8 cellular contexts compared by ENCODE assay signal in the genomic region with DNA sequence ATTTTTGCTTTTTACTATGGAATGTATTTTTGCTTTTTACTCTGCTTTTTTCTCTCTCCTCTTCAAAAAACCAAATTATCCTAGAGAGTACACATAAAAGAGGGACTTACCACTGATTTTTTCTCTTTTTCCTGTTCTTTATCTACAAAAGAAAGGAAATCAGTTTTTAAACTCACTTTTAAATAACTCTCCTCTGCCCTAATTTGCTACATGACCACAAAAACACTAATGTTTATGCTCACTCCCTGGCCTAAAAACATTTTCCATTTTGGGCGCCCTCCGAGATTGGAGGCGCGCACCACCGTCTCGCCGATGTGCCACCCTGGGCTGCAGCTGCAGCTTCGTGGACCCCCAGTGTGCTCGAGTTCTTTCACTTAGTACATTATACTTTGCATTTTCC. TPM values are rescaled to one million over a fixed set of nuclear protein-coding genes. Genes with fewer than 3 reads are reported as not detected.
DNase-seq lines count a peak whose midpoint lies in the region; ATAC-seq and TF ChIP-seq lines count a peak whose summit lies in the region.

No MANE protein-coding gene starts in this region.

- intact Hi-C loops in Calu3 (cut with micrococcal nuclease; ENCODE audit: unreplicated experiment) = no loop called here
- intact Hi-C loops in prostate gland (cut with DNase I) = no loop called here
- intact Hi-C loops in sciatic nerve (cut with DNase I) = no loop called here

- H3K4me1 Mint-ChIP-seq in Calu3 (ENCODE audit: low read depth, unreplicated experiment) (peaks cover 44% of the 10 kb centered on the region), T-cell (peaks cover 53 to 66% (median 56%) of the 10 kb centered on the region in 3 donors)

- peaks cover 81% of the 10 kb centered on the region for H3K36me3 Mint-ChIP-seq in Calu3 (ENCODE audit: insufficient read depth, unreplicated experiment)
- peaks cover 3% of the 10 kb centered on the region for H3K36me3 Mint-ChIP-seq in T-cell

- ATAC-seq in T-cell (replicated peaks in 1 of 4) (no peak), sciatic nerve (no peak), HG02763 (IDR thresholded peaks at IDR 0.05; ENCODE audit: unreplicated experiment) (no peak)

- CTCF ChIA-PET in Calu3 (lab: Charles Lee) (no interaction called here), T-cell (lab: Charles Lee) (interaction anchor here in 1 of 2 donors (1.2 kb wide), 1 partner anchor 30 kb away, joined by 4 read pairs; no protein-coding TSS in a partner anchor)

- H3K4me3 Mint-ChIP-seq in Calu3 (ENCODE audit: low read depth, unreplicated experiment) (peak overlapping the region; percentile 77), T-cell (peak overlapping the region; percentile 73 to 78 (median 78))

- BruUV-seq in Calu3 (replicated peaks; lab: Mats Ljungman, UMichigan) = no TSS peak

- H3K4me3 ChIP-seq in fibroblast of mammary gland (ENCODE audit: control insufficient read depth, low read depth, low read length) = peak overlapping the region; percentile 71
- H3K4me3 ChIP-seq in prostate gland = peak overlapping the region; percentile 59 to 77

- H3K27ac Mint-ChIP-seq in Calu3 (ENCODE audit: unreplicated experiment) = peak overlapping the region; percentile 69
- peak overlapping the region; percentile 92 to 94 for H3K27ac Mint-ChIP-seq in T-cell

- TF ChIP-seq POLR2A in prostate gland (IDR thresholded peaks at IDR 0.05) = no peak

- WGBS in prostate gland = 66% methylated on average over 9 of the region's 9 CpGs

- H3K9me3 Mint-ChIP-seq in Calu3 (ENCODE audit: low read depth, unreplicated experiment) = no peaks in the 10 kb centered on the region
- no peaks in the 10 kb centered on the region for H3K9me3 Mint-ChIP-seq in T-cell

- DNase-seq in Calu3 (no peak), T-cell (no peak), fibroblast of mammary gland (ENCODE audit: low read depth) (no peak), prostate gland (ENCODE audit: low spot score) (no peak), T1000 (lab: John Stamatoyannopoulos, UW) (no peak), sciatic nerve (ENCODE audit: low spot score) (no peak), DMS153 treated with DMSO at 0.1 percent for 48 hours (lab: John Stamatoyannopoulos, UW; ENCODE audit: unreplicated experiment) (no peak)

- H3K27me3 Mint-ChIP-seq in Calu3 (ENCODE audit: unreplicated experiment) (no peaks in the 10 kb centered on the region), T-cell (no peaks in the 10 kb centered on the region)

- H3K4me1 ChIP-seq in prostate gland (replicated peaks) = no peaks in the 10 kb centered on the region

- POLR2A ChIA-PET in T-cell (lab: Charles Lee) = no interaction called here

- H3K9me3 ChIP-seq in prostate gland = no peaks in the 10 kb centered on the region

- no peaks in the 10 kb centered on the region for H3K36me3 ChIP-seq in prostate gland

- H3K27ac ChIP-seq in prostate gland = peak overlapping the region; percentile 93 to 95

- no peaks in the 10 kb centered on the region for H3K27me3 ChIP-seq in prostate gland (replicated peaks; ENCODE audit: insufficient read depth)

- TF ChIP-seq CTCF in Calu3 (IDR thresholded peaks at IDR 0.05; ENCODE audit: unreplicated experiment) = no peak
- no peak for TF ChIP-seq CTCF in fibroblast of mammary gland (conservative IDR thresholded peaks at IDR 0.05; ENCODE audit: control insufficient read depth, insufficient read depth, low read depth, low read length)
- no peak for TF ChIP-seq CTCF in prostate gland (IDR thresholded peaks at IDR 0.05)

RNA-seq across cellular contexts. Expression of a gene that starts 1.1 kb away (rescaled TPM):
- total RNA-seq in Calu3 (2022) (53.2 and 56.6 TPM in 2 replicates), T-cell (10 to 100 TPM in 2 of 5 donors, 1 to 10 TPM in 3; 4.6 to 10.8 (median 8.4) TPM), prostate gland (10 to 100 TPM; 28.1 to 45.9 TPM), sciatic nerve (44.2 TPM)

RNA-seq across cellular contexts. Expression of a gene that starts 3.5 kb away (rescaled TPM):
- 217 and 293 TPM in 2 replicates for total RNA-seq in Calu3 (2022)
- 10 to 100 TPM; 25.3 to 67.8 (median 58.3) TPM for total RNA-seq in T-cell
- 10 to 100 TPM; 20.5 to 28.3 TPM for total RNA-seq in prostate gland
- 36.9 TPM for total RNA-seq in sciatic nerve

RNA-seq across cellular contexts. Expression of a gene that starts 17.4 kb away (rescaled TPM):
- 48.4 and 72.1 TPM in 2 replicates for total RNA-seq in Calu3 (2022)
- total RNA-seq in T-cell = 10 to 100 TPM in 3 of 5 donors, 1 to 10 TPM in 1, under 1 TPM in 1; 0.95 to 12.9 (median 10.3) TPM
- 1 to 10 TPM; 1.5 to 2.6 TPM for total RNA-seq in prostate gland
- total RNA-seq in sciatic nerve = 6.2 TPM

RNA-seq across cellular contexts. Expression of a gene that starts 30.4 kb away (rescaled TPM):
- total RNA-seq in Calu3 (2022) (0.92 and 0.95 TPM in 2 replicates), T-cell (under 1 TPM in 2 of 5 donors, not detected in 3; 0.26 to 0.62 TPM), prostate gland (10 to 100 TPM in 1 of 2 donors, not detected in 1; 62.9 TPM), sciatic nerve (1.5 TPM)

RNA-seq across cellular contexts. Expression of a gene that starts 55.6 kb away (rescaled TPM):
- total RNA-seq in Calu3 (2022) = 18.4 and 33.6 TPM in 2 replicates
- 10 to 100 TPM; 63.5 to 84.8 (median 75.4) TPM for total RNA-seq in T-cell
- 100 to 1,000 TPM in 1 of 2 donors, 10 to 100 TPM in 1; 10.7 to 133 TPM for total RNA-seq in prostate gland
- 44.5 TPM for total RNA-seq in sciatic nerve
